8 cellular contexts compared by ENCODE assay signal in the genomic region with DNA sequence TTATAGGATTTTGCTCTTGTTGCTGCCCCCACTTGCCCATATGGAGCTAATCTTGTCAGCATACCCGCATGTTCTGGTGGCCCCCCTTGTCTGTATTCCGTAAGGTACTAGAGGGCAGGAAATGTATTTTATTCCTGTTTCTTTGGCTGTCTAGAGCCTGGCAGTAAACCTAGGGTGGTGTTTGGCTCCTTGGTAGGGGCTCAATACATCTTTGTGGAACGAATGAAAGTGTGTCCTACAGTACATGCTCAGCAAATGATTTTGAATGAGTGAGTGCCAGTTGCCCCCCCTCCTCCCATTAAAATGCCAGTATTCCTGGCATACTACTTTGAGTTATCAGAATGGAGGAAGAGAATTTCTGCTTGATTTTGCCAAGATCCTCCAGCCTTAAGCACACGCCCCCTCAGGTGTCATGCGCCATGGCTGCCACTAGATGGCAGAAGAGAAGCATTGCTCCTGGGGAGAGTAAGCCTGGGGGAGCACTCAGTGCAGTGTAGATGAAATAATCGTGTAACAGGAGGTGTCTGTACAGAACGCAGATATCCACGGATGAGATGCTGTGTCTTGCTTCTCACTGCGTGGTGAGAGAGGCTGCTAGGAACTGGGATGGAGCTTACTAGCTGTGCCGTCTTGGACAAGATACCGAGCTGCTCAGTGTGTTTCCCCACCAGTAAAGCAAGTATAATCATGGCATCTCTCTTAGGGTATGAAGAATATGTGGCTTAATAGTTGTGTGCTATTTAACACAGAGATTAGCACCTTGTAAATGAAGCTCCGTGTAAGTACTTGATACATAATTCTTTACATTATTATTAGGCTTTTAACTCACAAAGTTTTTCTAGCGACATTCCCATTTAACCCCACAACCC. TPM values are rescaled to one million over a fixed set of nuclear protein-coding genes. Genes with fewer than 3 reads are reported as not detected.
DNase-seq lines count a peak whose midpoint lies in the region; ATAC-seq and TF ChIP-seq lines count a peak whose summit lies in the region.

No MANE protein-coding gene starts in this region.

- H3K27ac ChIP-seq in adrenal gland = no peak overlapping the region
- no peak overlapping the region for H3K27ac ChIP-seq in right atrium auricular region

- H3K27me3 Mint-ChIP-seq in T-cell = peaks cover 0 to 6% of the 10 kb centered on the region in 2 donors

- H3K9me3 ChIP-seq in Loucy (ENCODE audit: insufficient read depth, low read depth, low read length) = no peaks in the 10 kb centered on the region
- H3K9me3 ChIP-seq in adrenal gland (replicated peaks in 1 of 3) = no peaks in the 10 kb centered on the region
- no peaks in the 10 kb centered on the region for H3K9me3 ChIP-seq in right atrium auricular region

- no peaks in the 10 kb centered on the region for H3K79me2 ChIP-seq in Loucy (ENCODE audit: insufficient read depth, low read length)

- 20 to 24% (median 22%) methylated on average over 13 of the region's 13 CpGs for WGBS in adrenal gland, 4 donors

- no peaks in the 10 kb centered on the region for H3F3A ChIP-seq in Loucy (ENCODE audit: low read depth)

- H3K9ac ChIP-seq in Loucy (ENCODE audit: low read depth, low read length, poor library complexity, severe bottlenecking) = no peak overlapping the region

- TF ChIP-seq CTCF in Loucy (conservative IDR thresholded peaks at IDR 0.05; ENCODE audit: low read length) (peak; percentile 100), adrenal gland (IDR thresholded peaks at IDR 0.05) (peak; percentile 96 to 99 (median 98)), right atrium auricular region (IDR thresholded peaks at IDR 0.05) (peak; percentile 98 to 100)

- H3K4me1 ChIP-seq in Loucy (ENCODE audit: insufficient read depth, low read length, poor library complexity, severe bottlenecking) (no peaks in the 10 kb centered on the region), adrenal gland (replicated peaks in 1 of 2) (peaks cover 0 to 3% of the 10 kb centered on the region in 2 donors), right atrium auricular region (no peaks in the 10 kb centered on the region)

- CTCF ChIA-PET in T-cell (lab: Charles Lee) = interaction anchor here (0.5 to 2.7 kb wide), 14 partner anchors 32 to 225 kb away, joined by 3 to 19 read pairs (median 4); a partner anchor contains a TSS

- peaks cover 0 to 3% (median 3%) of the 10 kb centered on the region in 3 donors for H3K4me1 Mint-ChIP-seq in T-cell

- no peaks in the 10 kb centered on the region for H3K36me3 ChIP-seq in Loucy (ENCODE audit: insufficient read depth, low read length)
- no peaks in the 10 kb centered on the region for H3K36me3 ChIP-seq in adrenal gland (replicated peaks in 1 of 2)
- no peaks in the 10 kb centered on the region for H3K36me3 ChIP-seq in right atrium auricular region

- H2AFZ ChIP-seq in Loucy (ENCODE audit: low read length) = peak overlapping the region; percentile 51; the same call in 1 of the 2 replicates

- intact Hi-C loops in adrenal gland (cut with DNase I) = loop anchor here (10.0 kb wide), 1 partner anchor 224 kb away; no protein-coding TSS in a partner anchor
- intact Hi-C loops in sciatic nerve (cut with DNase I) = loop anchor here (10.0 kb wide), 1 partner anchor 224 kb away; no protein-coding TSS in a partner anchor

- TF ChIP-seq POLR2A in adrenal gland (IDR thresholded peaks at IDR 0.05) = no peak

- no peak overlapping the region for H3K27ac Mint-ChIP-seq in T-cell

- DNase-seq in DMS53 (lab: John Stamatoyannopoulos, UW) = peak; percentile 89
- DNase-seq in T-cell = peak; percentile 57 to 81 (median 70)
- peak; percentile 61 to 85 (median 69) for DNase-seq in adrenal gland
- DNase-seq in right atrium auricular region (ENCODE audit: low spot score) = peak; percentile 72
- DNase-seq in sciatic nerve (ENCODE audit: low spot score) = peak; percentile 86

- H3K9me3 Mint-ChIP-seq in T-cell = no peaks in the 10 kb centered on the region

- H3K4me3 ChIP-seq in Loucy (ENCODE audit: low read length, poor library complexity, severe bottlenecking) = no peak overlapping the region
- H3K4me3 ChIP-seq in adrenal gland = no peak overlapping the region
- no peak overlapping the region for H3K4me3 ChIP-seq in right atrium auricular region

- H3K36me3 Mint-ChIP-seq in T-cell = no peaks in the 10 kb centered on the region

- no peaks in the 10 kb centered on the region for H3K9me2 ChIP-seq in Loucy (replicated peaks; ENCODE audit: low read depth, low read length)

- no peak overlapping the region for H3K4me3 Mint-ChIP-seq in T-cell

- no peak overlapping the region for H3K4me2 ChIP-seq in Loucy (ENCODE audit: low read depth, low read length, poor library complexity, severe bottlenecking)

- POLR2A ChIA-PET in T-cell (lab: Charles Lee) = no interaction called here

- ATAC-seq in GM21423 (IDR thresholded peaks at IDR 0.05; ENCODE audit: unreplicated experiment) (peak; percentile 73), T-cell (replicated peaks in 1 of 4) (peak; percentile 97 to 100 (median 99)), sciatic nerve (peak; percentile 97), GM19351 (IDR thresholded peaks at IDR 0.05; ENCODE audit: unreplicated experiment) (no peak)

- H3K27me3 ChIP-seq in Loucy (ENCODE audit: insufficient read depth, low read length, poor library complexity, severe bottlenecking) (no peaks in the 10 kb centered on the region), adrenal gland (no peaks in the 10 kb centered on the region), right atrium auricular region (no peaks in the 10 kb centered on the region)

- no peaks in the 10 kb centered on the region for H4K20me1 ChIP-seq in Loucy (ENCODE audit: insufficient read depth, low read length, poor library complexity, severe bottlenecking)

RNA-seq across cellular contexts. Expression of a gene that starts 17.2 kb away (rescaled TPM):
- total RNA-seq in T-cell (1 to 10 TPM; 3.0 to 5.3 (median 3.9) TPM), adrenal gland (1 to 10 TPM in 7 of 8 donors, not detected in 1; 1.8 to 9.5 (median 2.4) TPM), right atrium auricular region (1 to 10 TPM; 1.9 TPM), sciatic nerve (17.9 TPM)
- 1 to 10 TPM; 1.7 to 6.6 (median 5.7) TPM for polyA plus RNA-seq in adrenal gland

RNA-seq across cellular contexts. Expression of a gene that starts 41.8 kb away (rescaled TPM):
- 10 to 100 TPM; 13.6 to 39.8 (median 18.9) TPM for total RNA-seq in T-cell
- 100 to 1,000 TPM in 3 of 8 donors, 10 to 100 TPM in 5; 23.9 to 206 (median 76.7) TPM for total RNA-seq in adrenal gland
- polyA plus RNA-seq in adrenal gland = 10 to 100 TPM in 2 of 3 donors, 1 to 10 TPM in 1; 4.1 to 83.7 (median 28.4) TPM
- 10 to 100 TPM; 13.0 to 20.8 TPM for total RNA-seq in right atrium auricular region
- total RNA-seq in sciatic nerve = 35.6 TPM
